In the genomic region with DNA sequence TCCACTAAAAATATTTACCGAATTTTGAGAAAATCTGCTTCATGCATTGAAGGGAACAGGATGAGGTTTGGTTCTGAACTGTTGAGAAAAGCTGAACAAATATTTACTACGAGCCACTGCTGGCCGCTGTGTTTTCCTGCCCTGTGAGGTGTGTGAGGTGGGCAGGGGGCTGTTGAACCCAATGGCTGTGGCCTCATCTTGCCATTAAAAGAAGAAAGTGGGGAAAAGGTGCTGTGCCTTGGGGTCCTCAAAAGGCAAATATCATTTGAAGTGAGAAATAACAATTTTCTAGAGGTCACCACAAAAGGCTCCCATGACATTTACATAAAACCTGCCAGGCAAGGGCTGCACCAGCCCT, we compare ENCODE assay signal across 18 cellular contexts.
"Had no signal": no experiment of that assay in that cellular context is flagged by ENCODE, and none has a peak within 500 bp of the region (broad histone marks: within the 10 kb centered on the region; RNA-seq: fewer than 3 reads in every experiment).

No MANE protein-coding gene starts in this region.

- H3K27me3 ChIP-seq: neural progenitor cell had no signal

- H3K36me3 ChIP-seq: neural progenitor cell had no signal

- H3K27me3 Mint-ChIP-seq: brain; effector memory CD8-positive, alpha-beta T cell; stimulated activated naive B cell treated with anti-CD40 and anti-IgM and Interleukin-4, amounts not matched to agents 10 μg/mL and 1 μg/mL and 100 μg/mL, for 72 hours had no signal

- H3K4me3 Mint-ChIP-seq: activated naive CD4-positive, alpha-beta T cell treated with anti-CD3 and anti-CD28 coated beads for 36 hours; brain; effector memory CD8-positive, alpha-beta T cell; mesothelial cell of epicardium; neural progenitor cell had no signal

- H3K27ac ChIP-seq: neural progenitor cell had no signal

- H3K4me1 ChIP-seq: neural progenitor cell had no signal

- DNase-seq: activated CD8-positive, alpha-beta memory T cell treated with anti-CD3 and anti-CD28 coated beads, Interleukin-2, amount 50 U/mL, for 48 hours; amniotic stem cell; erythroblast; hypothalamus; left cardiac atrium; SK-N-SH; stimulated activated CD4-positive, alpha-beta T cell treated with anti-CD3 and anti-CD28 coated beads, Interleukin-1b, Interleukin-23, amount 100 ng/mL, for 48 hours; stimulated activated naive B cell treated with anti-CD40 and anti-IgM and Interleukin-4, amounts not matched to agents 10 μg/mL and 1 μg/mL and 100 μg/mL, for 72 hours; substantia nigra; trophoblast cell had no signal

- H3K4me3 ChIP-seq: lower lobe of right lung, neural progenitor cell, smooth muscle cell had no signal

- ATAC-seq: left cardiac atrium; lower lobe of right lung; right cardiac atrium; stimulated activated naive B cell treated with anti-CD40 and anti-IgM and Interleukin-4, amounts not matched to agents 10 μg/mL and 1 μg/mL and 100 μg/mL, for 72 hours had no signal

- H3K9me3 ChIP-seq: lower lobe of right lung, SK-N-SH had no signal

- H3K9me3 Mint-ChIP-seq: activated naive CD4-positive, alpha-beta T cell treated with anti-CD3 and anti-CD28 coated beads for 36 hours; brain; effector memory CD8-positive, alpha-beta T cell; mesothelial cell of epicardium; neural progenitor cell; stimulated activated naive B cell treated with anti-CD40 and anti-IgM and Interleukin-4, amounts not matched to agents 10 μg/mL and 1 μg/mL and 100 μg/mL, for 72 hours had no signal

- H3K27ac Mint-ChIP-seq: activated naive CD4-positive, alpha-beta T cell treated with anti-CD3 and anti-CD28 coated beads for 36 hours; brain; effector memory CD8-positive, alpha-beta T cell; mesothelial cell of epicardium; neural progenitor cell; stimulated activated naive B cell treated with anti-CD40 and anti-IgM and Interleukin-4, amounts not matched to agents 10 μg/mL and 1 μg/mL and 100 μg/mL, for 72 hours had no signal
